ENCODE assay signal across 1 cellular context in the genomic region with DNA sequence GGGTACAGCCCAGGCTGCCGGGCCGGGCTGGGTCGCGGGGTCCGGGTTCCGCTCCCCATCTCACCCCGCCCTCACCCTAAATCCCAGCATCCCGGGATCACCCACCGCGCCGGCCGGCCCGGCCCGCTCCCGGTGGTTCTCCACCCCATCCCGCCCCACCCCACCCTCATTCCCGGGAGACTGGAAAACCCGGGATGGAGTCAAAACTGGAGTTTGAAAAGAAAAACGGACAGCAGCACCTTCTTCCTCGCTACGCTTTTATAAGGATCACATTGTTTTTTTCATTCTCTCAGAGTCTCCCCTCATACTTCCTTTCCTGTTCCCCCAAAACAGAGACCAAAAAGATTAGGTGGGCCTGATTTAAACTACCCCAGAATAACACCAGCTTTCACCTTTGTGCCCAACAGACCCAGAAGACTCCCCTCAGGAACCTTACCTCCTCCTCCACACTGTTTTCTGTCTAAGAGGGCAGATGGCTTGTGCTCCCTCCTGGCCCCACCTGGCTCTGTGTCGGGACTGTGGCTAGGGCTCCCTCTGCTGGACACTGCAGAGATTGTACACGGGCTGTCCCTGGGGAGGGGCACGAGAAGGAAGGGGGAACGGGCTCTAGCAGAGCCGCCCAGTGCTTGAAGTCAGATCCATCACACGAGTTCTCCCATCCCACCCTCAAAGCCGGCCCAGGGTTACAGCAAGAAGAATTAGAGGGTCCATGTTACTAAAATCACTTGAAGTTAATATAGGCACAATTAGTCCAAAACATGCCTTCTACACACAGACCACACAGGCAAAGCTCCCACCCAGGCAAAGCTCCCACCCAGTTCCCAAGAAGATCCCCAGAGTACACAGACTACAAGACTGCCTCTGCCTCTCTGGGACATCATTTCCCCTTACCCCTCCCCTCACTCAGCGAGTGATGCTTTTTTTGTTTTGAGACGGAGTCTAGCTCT.
TF ChIP-seq lines count a peak whose summit lies in the region.

No MANE protein-coding gene starts in this region.

TF ChIP-seq in K562, 482 proteins besides CTCF, POLR2A, EP300 and RAD21 (continued from another document and continues in another):
- TF ChIP-seq ZNF407 (IDR thresholded peaks at IDR 0.05; ENCODE audit: low read depth), result no peak
- TF ChIP-seq, protein P1, sequence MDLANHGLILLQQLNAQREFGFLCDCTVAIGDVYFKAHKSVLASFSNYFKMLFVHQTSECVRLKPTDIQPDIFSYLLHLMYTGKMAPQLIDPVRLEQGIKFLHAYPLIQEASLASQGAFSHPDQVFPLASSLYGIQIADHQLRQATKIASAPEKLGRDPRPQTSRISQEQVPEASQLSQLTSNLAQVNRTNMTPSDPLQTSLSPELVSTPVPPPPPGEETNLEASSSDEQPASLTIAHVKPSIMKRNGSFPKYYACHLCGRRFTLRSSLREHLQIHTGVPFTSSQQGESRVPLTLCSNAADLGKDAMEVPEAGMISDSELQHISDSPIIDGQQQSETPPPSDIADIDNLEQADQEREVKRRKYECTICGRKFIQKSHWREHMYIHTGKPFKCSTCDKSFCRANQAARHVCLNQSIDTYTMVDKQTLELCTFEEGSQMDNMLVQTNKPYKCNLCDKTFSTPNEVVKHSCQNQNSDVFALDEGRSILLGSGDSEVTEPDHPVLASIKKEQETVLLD (IDR thresholded peaks at IDR 0.05), result peak; percentile 60; the same call in 1 of the 2 replicates
- peak in 1 of 2 experiments; percentile 31; a peak in 1 of 4 replicates for TF ChIP-seq RCOR1 (IDR thresholded peaks at IDR 0.05; ENCODE audit: borderline replicate concordance in 1 of 2, low read depth in 2 of 2, low read length in 2 of 2)
- TF ChIP-seq E2F5 (CRISPR knock-in tag; IDR thresholded peaks at IDR 0.05), result peak; percentile 59; the same call in 1 of the 2 replicates
- peak; percentile 65 for TF ChIP-seq JUND (IDR thresholded peaks at IDR 0.05; ENCODE audit: borderline replicate concordance, low read depth, low read length)
- TF ChIP-seq JUND (tag; IDR thresholded peaks at IDR 0.05; ENCODE audit: borderline replicate concordance, low read depth, low read length), result peak; percentile 50; the same call in 1 of the 3 replicates
- TF ChIP-seq MYBL2 (IDR thresholded peaks at IDR 0.05; ENCODE audit: low read depth), result no peak
- TF ChIP-seq MYBL2 (CRISPR knock-in tag; IDR thresholded peaks at IDR 0.05; ENCODE audit: borderline replicate concordance), result no peak
- peak; percentile 29; the same call in 1 of the 2 replicates for TF ChIP-seq CC2D1A (IDR thresholded peaks at IDR 0.05)
- no peak for TF ChIP-seq BDP1 (IDR thresholded peaks at IDR 0.05; ENCODE audit: insufficient read depth, insufficient read length)
- TF ChIP-seq ZNF764 (CRISPR knock-in tag; IDR thresholded peaks at IDR 0.05; ENCODE audit: low read depth), result no peak
- no peak for TF ChIP-seq TEAD1 (CRISPR knock-in tag; IDR thresholded peaks at IDR 0.05)
- TF ChIP-seq, protein P2, sequence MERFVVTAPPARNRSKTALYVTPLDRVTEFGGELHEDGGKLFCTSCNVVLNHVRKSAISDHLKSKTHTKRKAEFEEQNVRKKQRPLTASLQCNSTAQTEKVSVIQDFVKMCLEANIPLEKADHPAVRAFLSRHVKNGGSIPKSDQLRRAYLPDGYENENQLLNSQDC (CRISPR knock-in tag; IDR thresholded peaks at IDR 0.05), result no peak
- TF ChIP-seq ZFP91 (CRISPR knock-in tag; IDR thresholded peaks at IDR 0.05), result no peak
- peak; percentile 82 for TF ChIP-seq CREM (IDR thresholded peaks at IDR 0.05; ENCODE audit: low read depth)
- peak in 1 of 2 experiments; percentile 45 for TF ChIP-seq AFF1 (IDR thresholded peaks at IDR 0.05; ENCODE audit: low read depth in 1 of 2, partially characterized antibody in 2 of 2)
- peak; percentile 93 for TF ChIP-seq VEZF1 (CRISPR knock-in tag; IDR thresholded peaks at IDR 0.05)
- peak; percentile 79 for TF ChIP-seq PRDM10 (IDR thresholded peaks at IDR 0.05; ENCODE audit: partially characterized antibody)
- TF ChIP-seq TOE1 (IDR thresholded peaks at IDR 0.05; ENCODE audit: borderline replicate concordance), result peak; percentile 82
- TF ChIP-seq TOE1 (CRISPR knock-in tag; IDR thresholded peaks at IDR 0.05; ENCODE audit: borderline replicate concordance, low read depth), result no peak
- peak; percentile 49 for TF ChIP-seq TBP (optimal IDR thresholded peaks at IDR 0.05; ENCODE audit: low read depth, low read length)
